In genomic region chr10:8037199-8037801, GRCh38 we compare ENCODE assay signal across 17 cellular contexts. TPM values are rescaled to one million over a fixed set of nuclear protein-coding genes. Genes with fewer than 3 reads are reported as not detected.
DNase-seq lines count a peak whose midpoint lies in the region; ATAC-seq and TF ChIP-seq lines count a peak whose summit lies in the region.
"Had no signal": no experiment of that assay in that cellular context is flagged by ENCODE, and none has a peak within 500 bp of the region (broad histone marks: within the 10 kb centered on the region; RNA-seq: fewer than 3 reads in every experiment).

No MANE protein-coding gene starts in this region.

- peak overlapping the region; percentile 60; the same call in 1 of the 2 replicates for H3K4me3 ChIP-seq in GM23338
- H3K4me3 ChIP-seq in neuronal stem cell (ENCODE audit: low read length in 2 of 2) = no peak overlapping the region
- H3K4me3 ChIP-seq: esophagus squamous epithelium, heart right ventricle, sigmoid colon, stomach had no signal

- no peak for ATAC-seq in CD4-positive, alpha-beta T cell (ENCODE audit: poor library complexity)
- ATAC-seq in GM23338 (no peak), HG02840 (IDR thresholded peaks at IDR 0.05; ENCODE audit: low FRiP score, unreplicated experiment) (no peak), HG03139 (IDR thresholded peaks at IDR 0.05; ENCODE audit: unreplicated experiment) (no peak)
- ATAC-seq in central memory CD8-positive, alpha-beta T cell (replicated peaks; ENCODE audit: extremely low read depth, poor library complexity, severe bottlenecking) = no peak
- ATAC-seq: heart right ventricle, left cardiac atrium had no signal

- no peak overlapping the region for H4K8ac ChIP-seq in neuronal stem cell (ENCODE audit: low read depth, low read length)

- H3K14ac ChIP-seq in neuronal stem cell (ENCODE audit: low read length) = no peak overlapping the region

- H3K9me2 ChIP-seq in GM23338 (ENCODE audit: insufficient read depth) = no peaks in the 10 kb centered on the region

- peak in 1 of 10 experiments; percentile 14 for DNase-seq in CD4-positive, alpha-beta T cell
- DNase-seq in GM23338 (ENCODE audit: low spot score) = peak; percentile 30
- no peak for DNase-seq in central memory CD8-positive, alpha-beta T cell (ENCODE audit: low spot score in 2 of 2)
- peak; percentile 14 for DNase-seq in neuronal stem cell (ENCODE audit: low spot score)
- no peak for DNase-seq in HUDEP-2 (lab: John Stamatoyannopoulos, UW; ENCODE audit: unreplicated experiment in 76 of 76)
- no peak for DNase-seq in erythroblast (lab: John Stamatoyannopoulos, UW)
- DNase-seq: EL, esophagus squamous epithelium, heart right ventricle, left cardiac atrium, NCI-H1417 treated with DMSO at 0.1 percent for 48 hours, NCI-H510A treated with DMSO at 0.1 percent for 48 hours, sigmoid colon, stomach had no signal

- intact Hi-C loops in CD4-positive, alpha-beta T cell (cut with DNase I, micrococcal nuclease) = loop anchor here in 1 of 2 experiments (10.0 kb wide), 1 partner anchor 512 kb away; no protein-coding TSS in a partner anchor

- no peak overlapping the region for H3K27ac ChIP-seq in CD4-positive, alpha-beta T cell (ENCODE audit: low read depth, low read length)
- no peak overlapping the region for H3K27ac ChIP-seq in GM23338 (ENCODE audit: low read depth)
- H3K27ac ChIP-seq in neuronal stem cell (replicated peaks; ENCODE audit: low read length) = no peak overlapping the region
- H3K27ac ChIP-seq: esophagus squamous epithelium, heart right ventricle, KMS-11, sigmoid colon, stomach had no signal

- H3K9me3 ChIP-seq in CD4-positive, alpha-beta T cell (ENCODE audit: control insufficient read depth, low read length) = peaks cover 12% of the 10 kb centered on the region
- H3K9me3 ChIP-seq in neuronal stem cell (replicated peaks in 1 of 2; ENCODE audit: control insufficient read depth in 2 of 2, insufficient read depth in 1 of 2, low read depth in 1 of 2, low read length in 2 of 2) = no peaks in the 10 kb centered on the region
- H3K9me3 ChIP-seq: esophagus squamous epithelium, heart right ventricle, sigmoid colon had no signal

- H4K20me1 ChIP-seq in GM23338 (replicated peaks; ENCODE audit: insufficient read depth) = peaks cover 26% of the 10 kb centered on the region

- H3F3A ChIP-seq in GM23338 (replicated peaks; ENCODE audit: low read depth) = peaks cover 18% of the 10 kb centered on the region

- no peak overlapping the region for H3K18ac ChIP-seq in neuronal stem cell (ENCODE audit: low read length)

- H2BK15ac ChIP-seq in neuronal stem cell (ENCODE audit: low read length) = no peak overlapping the region

- no peak for TF ChIP-seq CTCF in CD4-positive, alpha-beta T cell (IDR thresholded peaks at IDR 0.05)
- TF ChIP-seq CTCF in GM23338 (conservative IDR thresholded peaks at IDR 0.05; ENCODE audit: low read depth in 2 of 2) = no peak

- no peaks in the 10 kb centered on the region for H3K79me2 ChIP-seq in GM23338 (replicated peaks; ENCODE audit: insufficient read depth)

- WGBS in neuronal stem cell (ENCODE audit: extremely low coverage in 2 of 2, insufficient read length in 2 of 2, insufficient replicate concordance in 1 of 2), 2 donors = no CpG with 5 or more reads among the region's 32 CpGs

- no peak overlapping the region for H2AK5ac ChIP-seq in neuronal stem cell (ENCODE audit: low read depth, low read length)

- peaks cover 94% of the 10 kb centered on the region for H3K27me3 ChIP-seq in CD4-positive, alpha-beta T cell (ENCODE audit: control insufficient read depth, insufficient read depth, low read length)
- peaks cover 100% of the 10 kb centered on the region for H3K27me3 ChIP-seq in GM23338 (ENCODE audit: insufficient read depth)
- peaks cover 47 to 99% (median 95%) of the 10 kb centered on the region in 3 experiments for H3K27me3 ChIP-seq in neuronal stem cell (ENCODE audit: control insufficient read depth in 3 of 3, insufficient read depth in 3 of 3, low read depth in 1 of 3, low read length in 3 of 3)

- peaks cover 40% of the 10 kb centered on the region for H3K4me1 Mint-ChIP-seq in CD4-positive, alpha-beta T cell (ENCODE audit: low read depth)
- H3K4me1 Mint-ChIP-seq in GM23338 = peaks cover 46% of the 10 kb centered on the region
- H3K4me1 Mint-ChIP-seq in central memory CD8-positive, alpha-beta T cell = peaks cover 39% of the 10 kb centered on the region

- no peak overlapping the region for H3K4ac ChIP-seq in neuronal stem cell (ENCODE audit: low read length)

- CTCF ChIA-PET in CD4-positive, alpha-beta T cell (lab: Charles Lee) = no interaction called here

- peaks cover 93% of the 10 kb centered on the region for H3K27me3 Mint-ChIP-seq in CD4-positive, alpha-beta T cell
- H3K27me3 Mint-ChIP-seq in GM23338 (ENCODE audit: insufficient read depth, low read depth, poor library complexity) = peaks cover 99% of the 10 kb centered on the region
- H3K27me3 Mint-ChIP-seq in central memory CD8-positive, alpha-beta T cell = peaks cover 84% of the 10 kb centered on the region

- no peak overlapping the region for H3K23ac ChIP-seq in neuronal stem cell (ENCODE audit: low read depth, low read length, poor library complexity)

- no peak overlapping the region for H2BK120ac ChIP-seq in neuronal stem cell (ENCODE audit: low read depth, low read length)

- no peaks in the 10 kb centered on the region for H3K9me3 Mint-ChIP-seq in CD4-positive, alpha-beta T cell
- no peaks in the 10 kb centered on the region; the same call in 2 of the 3 replicates for H3K9me3 Mint-ChIP-seq in GM23338
- H3K9me3 Mint-ChIP-seq in central memory CD8-positive, alpha-beta T cell = peaks cover 5% of the 10 kb centered on the region

- no peak overlapping the region for H2AFZ ChIP-seq in GM23338
- no peak overlapping the region for H2AFZ ChIP-seq in neuronal stem cell (ENCODE audit: low read length)

- no peak overlapping the region for H3K9ac ChIP-seq in neuronal stem cell (ENCODE audit: low read depth, low read length, poor library complexity)
- H3K9ac ChIP-seq: KMS-11 had no signal

- no peak overlapping the region for H3K27ac Mint-ChIP-seq in CD4-positive, alpha-beta T cell
- no peak overlapping the region for H3K27ac Mint-ChIP-seq in GM23338
- peak overlapping the region; percentile 85 for H3K27ac Mint-ChIP-seq in central memory CD8-positive, alpha-beta T cell (ENCODE audit: low read depth)

- H3K4me3 Mint-ChIP-seq in CD4-positive, alpha-beta T cell = peak overlapping the region; percentile 27
- peak overlapping the region; percentile 41; the same call in 1 of the 3 replicates for H3K4me3 Mint-ChIP-seq in GM23338
- H3K4me3 Mint-ChIP-seq in central memory CD8-positive, alpha-beta T cell = peak overlapping the region; percentile 11

- H3K36me3 ChIP-seq in GM23338 (ENCODE audit: insufficient read depth) (no peaks in the 10 kb centered on the region), neuronal stem cell (replicated peaks in 1 of 2; ENCODE audit: control insufficient read depth in 2 of 2, insufficient read depth in 2 of 2, low read length in 2 of 2) (no peaks in the 10 kb centered on the region)
- H3K36me3 ChIP-seq: esophagus squamous epithelium, heart right ventricle, sigmoid colon, stomach had no signal

- TF ChIP-seq POLR2A in erythroblast (IDR thresholded peaks at IDR 0.05; ENCODE audit: low read length) = no peak

- H3K4me1 ChIP-seq in GM23338 (ENCODE audit: insufficient read depth) (peaks cover 61% of the 10 kb centered on the region), neuronal stem cell (ENCODE audit: control insufficient read depth in 2 of 2, insufficient read depth in 1 of 2, low read depth in 1 of 2, low read length in 2 of 2) (peaks cover 5 to 10% of the 10 kb centered on the region in 2 donors)

- H4K91ac ChIP-seq in neuronal stem cell (ENCODE audit: low read depth, low read length, poor library complexity) = no peak overlapping the region

- no peak overlapping the region for H2BK12ac ChIP-seq in neuronal stem cell (ENCODE audit: low read length)

- no peaks in the 10 kb centered on the region for H3K79me1 ChIP-seq in neuronal stem cell (ENCODE audit: low read depth, low read length)

- no peak overlapping the region for H2BK5ac ChIP-seq in neuronal stem cell (ENCODE audit: low read length)

- H3K36me3 Mint-ChIP-seq in CD4-positive, alpha-beta T cell (ENCODE audit: low read depth) = no peaks in the 10 kb centered on the region
- H3K36me3 Mint-ChIP-seq in GM23338 (ENCODE audit: low read depth) = no peaks in the 10 kb centered on the region
- H3K36me3 Mint-ChIP-seq in central memory CD8-positive, alpha-beta T cell (ENCODE audit: insufficient read depth) = peaks cover 46% of the 10 kb centered on the region

- peak overlapping the region; percentile 69 for H3K4me2 ChIP-seq in GM23338
- no peak overlapping the region for H3K4me2 ChIP-seq in neuronal stem cell (ENCODE audit: insufficient read depth, low read length, poor library complexity, severe bottlenecking)
- H3K4me2 ChIP-seq: KMS-11 had no signal

- POLR2A ChIA-PET in CD4-positive, alpha-beta T cell (lab: Charles Lee) = interaction anchor here (0.6 to 2.0 kb wide), 3 partner anchors 9 to 23 kb away, joined by 3 to 7 read pairs (median 3); no protein-coding TSS in a partner anchor

TF ChIP-seq in GM23338, 12 proteins besides CTCF, POLR2A, EP300 and RAD21:
- TF ChIP-seq EZH2 (IDR thresholded peaks at IDR 0.05; ENCODE audit: low read depth, unreplicated experiment) (peak; percentile 99), EZH2phosphoT487 (IDR thresholded peaks at IDR 0.05; ENCODE audit: unreplicated experiment) (peak; percentile 77), ETS1 (IDR thresholded peaks at IDR 0.05) (no peak)

RNA-seq across cellular contexts. Expression of gene GATA3, which starts 17.2 kb away (rescaled TPM):
- 100 to 1,000 TPM; 128 to 141 TPM for total RNA-seq in CD4-positive, alpha-beta T cell
- not detected in 2 replicates for total RNA-seq in GM23338 (2014; rRNA removed; shearing (Covaris generic))
- polyA plus RNA-seq in GM23338 (2016; fragmentation: Nextera tagmentation; extraction: Ambion mirVana) = 0.23 and 0.33 TPM in 2 replicates
- polyA plus RNA-seq in neuronal stem cell (2013, experiment 1 of 2) = 0.33 TPM
- 0.40 TPM for polyA plus RNA-seq in neuronal stem cell (2013, experiment 2 of 2)
- total RNA-seq: sigmoid colon had no signal

Comparison
In these comparisons a context has a peak if more than half of its experiments do, and no peak if none do; other contexts are left out.
1. DNase-seq: peak in GM23338 (single experiment) and neuronal stem cell (single experiment); none in central memory CD8-positive, alpha-beta T cell (0 of 2), HUDEP-2 (0 of 76) and erythroblast (0 of 2).
2. RNA of gene GATA3, which starts 17.2 kb away (total RNA-seq): 128 to 141 TPM in CD4-positive, alpha-beta T cell; not detected in GM23338; every median in the first group is over 100 times any median in the second.
3. Peak in every context shown above with its lines, with median percentiles within 50 percentile points of each other: H3K4me3 Mint-ChIP-seq.